Comparison of ENCODE assay signal across 21 cellular contexts in the genomic region with DNA sequence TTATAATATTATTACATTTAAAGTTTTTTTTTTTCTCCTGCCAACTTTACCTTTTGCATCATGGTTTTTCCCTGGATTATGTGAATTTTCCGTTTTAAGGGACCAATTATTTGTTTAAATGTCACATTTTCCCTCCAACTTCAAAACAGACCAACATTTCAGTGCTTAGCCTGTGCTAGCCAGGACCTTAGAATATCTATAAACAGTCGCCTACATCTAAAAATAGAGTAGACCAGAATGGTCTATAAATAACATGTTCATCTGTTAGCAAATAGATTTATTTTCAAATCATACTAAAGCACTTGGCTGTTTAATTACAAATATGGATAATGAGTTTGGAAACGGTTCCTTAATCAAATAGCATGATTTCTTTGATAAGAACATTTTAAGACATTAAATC.
DNase-seq lines count a peak whose midpoint lies in the region; ATAC-seq and TF ChIP-seq lines count a peak whose summit lies in the region.
"Had no signal": no experiment of that assay in that cellular context is flagged by ENCODE, and none has a peak within 500 bp of the region (broad histone marks: within the 10 kb centered on the region; RNA-seq: fewer than 3 reads in every experiment).

No MANE protein-coding gene starts in this region.

- H3K27ac ChIP-seq in psoas muscle = peak overlapping the region; percentile 56
- H3K27ac ChIP-seq: BLaER1 treated with 17β-estradiol and CSF1 and Interleukin-3, amounts not matched to agents 10 nM and 100 nM had no signal

- no peaks in the 10 kb centered on the region for H3K9me3 ChIP-seq in psoas muscle
- H3K9me3 ChIP-seq: BLaER1 treated with 17β-estradiol and CSF1 and Interleukin-3, amounts not matched to agents 10 nM and 100 nM had no signal

- peak overlapping the region; percentile 5 for H3K4me3 ChIP-seq in psoas muscle
- H3K4me3 ChIP-seq: BLaER1 treated with 17β-estradiol and CSF1 and Interleukin-3, amounts not matched to agents 10 nM and 100 nM had no signal

- TF ChIP-seq CTCF in psoas muscle (IDR thresholded peaks at IDR 0.05) (no peak), GM10248 (IDR thresholded peaks at IDR 0.05; ENCODE audit: control extremely low read depth, extremely low read depth, low read depth, missing control alignments) (no peak)

- H3K27me3 Mint-ChIP-seq in effector memory CD8-positive, alpha-beta T cell = no peaks in the 10 kb centered on the region
- H3K27me3 Mint-ChIP-seq: B cell had no signal

- no peak overlapping the region for H3K27ac Mint-ChIP-seq in effector memory CD8-positive, alpha-beta T cell
- H3K27ac Mint-ChIP-seq: B cell; CD8-positive, alpha-beta T cell had no signal

- DNase-seq in Right ventricle myocardium superior (no peak), left cardiac atrium (no peak), left ventricle myocardium superior (no peak), psoas muscle (no peak), GM10248 (ENCODE audit: extremely low spot score) (no peak), NOMO-1 (lab: John Stamatoyannopoulos, UW; ENCODE audit: unreplicated experiment in 2 of 2) (no peak), left colon (no peak)
- DNase-seq in effector memory CD8-positive, alpha-beta T cell = no peak
- DNase-seq: CD8-positive, alpha-beta T cell; COR-L47; DMS 273 treated with DMSO at 0.1 percent for 48 hours; DMS53; DND-41; EL; GOT3; H7; HFFc6; IMR-90 had no signal

- H3K4me3 Mint-ChIP-seq in effector memory CD8-positive, alpha-beta T cell = no peak overlapping the region
- H3K4me3 Mint-ChIP-seq: B cell; CD8-positive, alpha-beta T cell; HFFc6 had no signal

- 24 to 39% (median 25%) methylated on average over 3 of the region's 3 CpGs for WGBS in psoas muscle, 3 donors

- no peaks in the 10 kb centered on the region for H3K36me3 ChIP-seq in psoas muscle (ENCODE audit: insufficient read depth in 1 of 2, low read depth in 1 of 2)
- H3K36me3 ChIP-seq: BLaER1 treated with 17β-estradiol and CSF1 and Interleukin-3, amounts not matched to agents 10 nM and 100 nM had no signal

- POLR2A ChIA-PET in GM10248 (lab: Yijun Ruan, JAX) = no interaction called here

- ATAC-seq in Right ventricle myocardium superior (ENCODE audit: poor library complexity) = peak; percentile 85
- no peak for ATAC-seq in left cardiac atrium
- ATAC-seq in left ventricle myocardium superior = peak; percentile 81
- peak; percentile 59 to 97 (median 85) for ATAC-seq in psoas muscle
- ATAC-seq in effector memory CD8-positive, alpha-beta T cell (replicated peaks) = no peak
- ATAC-seq in left colon = no peak
- ATAC-seq: CD8-positive, alpha-beta T cell; HCT116 had no signal

- H3K4me1 ChIP-seq in psoas muscle = peaks cover 3% of the 10 kb centered on the region

- no peaks in the 10 kb centered on the region for H3K27me3 ChIP-seq in psoas muscle (ENCODE audit: insufficient read depth in 3 of 3, low read length in 2 of 3)
- H3K27me3 ChIP-seq: BLaER1 treated with 17β-estradiol and CSF1 and Interleukin-3, amounts not matched to agents 10 nM and 100 nM had no signal

- intact Hi-C loops in Right ventricle myocardium superior (cut with DNase I) = no loop called here
- intact Hi-C loops in left cardiac atrium (cut with DNase I) = no loop called here
- intact Hi-C loops in left ventricle myocardium superior (cut with micrococcal nuclease) = no loop called here
- intact Hi-C loops in psoas muscle (cut with DNase I) = no loop called here
- intact Hi-C loops in left colon (cut with DNase I, micrococcal nuclease) = no loop called here

- CTCF ChIA-PET in GM10248 (lab: Yijun Ruan, JAX) = no interaction called here

- H3K9me3 Mint-ChIP-seq in effector memory CD8-positive, alpha-beta T cell = peaks cover 5 to 10% of the 10 kb centered on the region in 2 donors
- H3K9me3 Mint-ChIP-seq: CD8-positive, alpha-beta T cell; HFFc6 had no signal

- no peaks in the 10 kb centered on the region for H3K36me3 Mint-ChIP-seq in effector memory CD8-positive, alpha-beta T cell (ENCODE audit: insufficient read depth)
- H3K36me3 Mint-ChIP-seq: CD8-positive, alpha-beta T cell had no signal

- H3K4me1 Mint-ChIP-seq in effector memory CD8-positive, alpha-beta T cell (ENCODE audit: low read depth in 2 of 2) = no peaks in the 10 kb centered on the region
- H3K4me1 Mint-ChIP-seq: B cell had no signal

Comparison
In these comparisons a context has a peak if more than half of its experiments do, and no peak if none do; other contexts are left out.
1. ATAC-seq: peak in Right ventricle myocardium superior (single experiment), left ventricle myocardium superior (single experiment) and psoas muscle (4 of 4); none in left cardiac atrium (0 of 2), effector memory CD8-positive, alpha-beta T cell (single experiment) and left colon (single experiment).